Comparison of ENCODE assay signal across 1 cellular context in the genomic region with DNA sequence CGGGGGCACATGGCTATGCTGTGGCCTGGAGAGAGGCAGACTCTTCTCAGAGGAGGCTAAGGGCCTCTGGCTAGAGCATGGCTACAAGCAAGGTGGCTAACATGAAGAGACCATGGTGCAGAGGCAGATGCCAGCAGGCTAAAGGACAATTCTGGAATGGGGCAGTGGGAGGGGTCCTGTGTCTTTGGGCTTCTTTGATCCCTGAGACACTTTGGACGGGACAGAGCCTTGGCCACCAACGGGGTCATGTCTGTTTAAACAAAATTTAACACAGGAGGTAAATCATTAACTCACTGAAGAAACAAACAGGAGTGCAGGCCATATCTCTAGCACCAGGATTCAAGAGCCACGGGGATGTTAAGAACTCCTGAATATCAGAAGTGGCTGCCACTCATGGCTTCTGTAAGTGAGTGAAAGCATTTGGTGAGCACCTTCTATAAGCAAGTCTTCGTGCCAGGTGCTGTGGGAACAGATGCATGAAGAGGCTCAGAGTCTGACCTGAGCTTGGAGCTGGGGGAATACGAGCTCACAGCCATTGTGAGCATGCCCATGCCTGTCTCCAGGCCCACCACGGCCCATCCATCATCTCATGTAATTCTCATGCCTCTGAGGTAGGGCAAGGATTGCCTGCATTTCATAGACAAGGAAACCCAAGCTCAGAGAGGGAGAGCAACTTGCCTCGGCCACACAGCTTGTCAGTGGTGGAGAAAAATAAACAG.
A peak's percentile ranks its signal among the peaks of the same experiment; 100 is the strongest.
TF ChIP-seq lines count a peak whose summit lies in the region.

No MANE protein-coding gene starts in this region.

TF ChIP-seq in HepG2, 621 proteins besides CTCF, POLR2A, EP300 and RAD21 (continued from another document and continues in another):
- peak; percentile 93 for TF ChIP-seq HNF4A (CRISPR knock-in tag; IDR thresholded peaks at IDR 0.05)
- no peak for TF ChIP-seq MAFF (IDR thresholded peaks at IDR 0.05; ENCODE audit: low read depth, low read length)
- TF ChIP-seq ZNF431 (CRISPR knock-in tag; IDR thresholded peaks at IDR 0.05; ENCODE audit: borderline replicate concordance, low read depth): no peak; the same call in 1 of the 2 replicates
- TF ChIP-seq, protein P1, sequence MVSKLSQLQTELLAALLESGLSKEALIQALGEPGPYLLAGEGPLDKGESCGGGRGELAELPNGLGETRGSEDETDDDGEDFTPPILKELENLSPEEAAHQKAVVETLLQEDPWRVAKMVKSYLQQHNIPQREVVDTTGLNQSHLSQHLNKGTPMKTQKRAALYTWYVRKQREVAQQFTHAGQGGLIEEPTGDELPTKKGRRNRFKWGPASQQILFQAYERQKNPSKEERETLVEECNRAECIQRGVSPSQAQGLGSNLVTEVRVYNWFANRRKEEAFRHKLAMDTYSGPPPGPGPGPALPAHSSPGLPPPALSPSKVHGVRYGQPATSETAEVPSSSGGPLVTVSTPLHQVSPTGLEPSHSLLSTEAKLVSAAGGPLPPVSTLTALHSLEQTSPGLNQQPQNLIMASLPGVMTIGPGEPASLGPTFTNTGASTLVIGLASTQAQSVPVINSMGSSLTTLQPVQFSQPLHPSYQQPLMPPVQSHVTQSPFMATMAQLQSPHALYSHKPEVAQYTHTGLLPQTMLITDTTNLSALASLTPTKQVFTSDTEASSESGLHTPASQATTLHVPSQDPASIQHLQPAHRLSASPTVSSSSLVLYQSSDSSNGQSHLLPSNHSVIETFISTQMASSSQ (IDR thresholded peaks at IDR 0.05; ENCODE audit: low read depth): peak; percentile 99
- TF ChIP-seq, protein P1 (CRISPR knock-in tag; IDR thresholded peaks at IDR 0.05; ENCODE audit: borderline replicate concordance): peak; percentile 100
- TF ChIP-seq ZNF12 (CRISPR knock-in tag; IDR thresholded peaks at IDR 0.05): no peak
- no peak for TF ChIP-seq PLRG1 (conservative IDR thresholded peaks at IDR 0.05)
- no peak for TF ChIP-seq CBFB (CRISPR knock-in tag; IDR thresholded peaks at IDR 0.05)
- TF ChIP-seq, protein P2, sequence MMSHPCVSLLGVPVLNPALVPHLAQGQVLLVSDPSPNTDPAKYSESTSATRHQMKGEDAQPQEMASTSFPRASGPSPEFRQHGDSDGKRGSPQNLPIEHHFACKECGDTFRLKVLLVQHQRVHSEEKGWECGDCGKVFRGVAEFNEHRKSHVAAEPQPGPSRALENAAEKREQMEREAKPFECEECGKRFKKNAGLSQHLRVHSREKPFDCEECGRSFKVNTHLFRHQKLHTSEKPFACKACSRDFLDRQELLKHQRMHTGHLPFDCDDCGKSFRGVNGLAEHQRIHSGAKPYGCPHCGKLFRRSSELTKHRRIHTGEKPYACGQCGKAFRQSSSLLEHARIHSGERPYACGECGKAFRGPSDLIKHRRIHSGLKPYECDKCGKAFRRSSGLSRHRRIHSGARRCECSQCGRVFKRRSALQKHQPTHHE (CRISPR knock-in tag; IDR thresholded peaks at IDR 0.05; ENCODE audit: borderline replicate concordance): no peak
- no peak for TF ChIP-seq RORA (CRISPR knock-in tag; IDR thresholded peaks at IDR 0.05)
- TF ChIP-seq, protein P3, sequence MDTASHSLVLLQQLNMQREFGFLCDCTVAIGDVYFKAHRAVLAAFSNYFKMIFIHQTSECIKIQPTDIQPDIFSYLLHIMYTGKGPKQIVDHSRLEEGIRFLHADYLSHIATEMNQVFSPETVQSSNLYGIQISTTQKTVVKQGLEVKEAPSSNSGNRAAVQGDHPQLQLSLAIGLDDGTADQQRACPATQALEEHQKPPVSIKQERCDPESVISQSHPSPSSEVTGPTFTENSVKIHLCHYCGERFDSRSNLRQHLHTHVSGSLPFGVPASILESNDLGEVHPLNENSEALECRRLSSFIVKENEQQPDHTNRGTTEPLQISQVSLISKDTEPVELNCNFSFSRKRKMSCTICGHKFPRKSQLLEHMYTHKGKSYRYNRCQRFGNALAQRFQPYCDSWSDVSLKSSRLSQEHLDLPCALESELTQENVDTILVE (CRISPR knock-in tag; IDR thresholded peaks at IDR 0.05): peak; percentile 81; the same call in 1 of the 2 replicates
- no peak for TF ChIP-seq TCF12 (IDR thresholded peaks at IDR 0.05)
- no peak for TF ChIP-seq TCF12 (CRISPR knock-in tag; IDR thresholded peaks at IDR 0.05)
- TF ChIP-seq PRMT3 (CRISPR knock-in tag; IDR thresholded peaks at IDR 0.05; ENCODE audit: borderline replicate concordance, low read depth): no peak
- TF ChIP-seq HHEX (CRISPR knock-in tag; IDR thresholded peaks at IDR 0.05): 0 out of 2 replicates have a peak, but pooled peaks have one; percentile 41
- TF ChIP-seq REXO4 (CRISPR knock-in tag; IDR thresholded peaks at IDR 0.05; ENCODE audit: borderline replicate concordance): no peak
- TF ChIP-seq SMARCC2 (IDR thresholded peaks at IDR 0.05): no peak
- no peak for TF ChIP-seq ZSCAN20 (CRISPR knock-in tag; IDR thresholded peaks at IDR 0.05; ENCODE audit: borderline replicate concordance)
- TF ChIP-seq HOXD1 (CRISPR knock-in tag; IDR thresholded peaks at IDR 0.05): peak; percentile 60; the same call in 1 of the 2 replicates
- TF ChIP-seq, protein P4, sequence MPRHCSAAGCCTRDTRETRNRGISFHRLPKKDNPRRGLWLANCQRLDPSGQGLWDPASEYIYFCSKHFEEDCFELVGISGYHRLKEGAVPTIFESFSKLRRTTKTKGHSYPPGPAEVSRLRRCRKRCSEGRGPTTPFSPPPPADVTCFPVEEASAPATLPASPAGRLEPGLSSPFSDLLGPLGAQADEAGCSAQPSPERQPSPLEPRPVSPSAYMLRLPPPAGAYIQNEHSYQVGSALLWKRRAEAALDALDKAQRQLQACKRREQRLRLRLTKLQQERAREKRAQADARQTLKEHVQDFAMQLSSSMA (CRISPR knock-in tag; IDR thresholded peaks at IDR 0.05): no peak
- no peak for TF ChIP-seq FIP1L1 (IDR thresholded peaks at IDR 0.05; ENCODE audit: borderline replicate concordance, insufficient read depth, low read depth, low read length)
- TF ChIP-seq NAIF1 (CRISPR knock-in tag; IDR thresholded peaks at IDR 0.05; ENCODE audit: borderline replicate concordance): no peak
- TF ChIP-seq, protein P5, sequence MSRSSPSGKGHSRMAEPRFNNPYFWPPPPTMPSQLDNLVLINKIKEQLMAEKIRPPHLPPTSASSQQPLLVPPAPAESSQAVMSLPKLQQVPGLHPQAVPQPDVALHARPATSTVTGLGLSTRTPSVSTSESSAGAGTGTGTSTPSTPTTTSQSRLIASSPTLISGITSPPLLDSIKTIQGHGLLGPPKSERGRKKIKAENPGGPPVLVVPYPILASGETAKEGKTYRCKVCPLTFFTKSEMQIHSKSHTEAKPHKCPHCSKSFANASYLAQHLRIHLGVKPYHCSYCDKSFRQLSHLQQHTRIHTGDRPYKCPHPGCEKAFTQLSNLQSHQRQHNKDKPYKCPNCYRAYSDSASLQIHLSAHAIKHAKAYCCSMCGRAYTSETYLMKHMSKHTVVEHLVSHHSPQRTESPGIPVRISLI (CRISPR knock-in tag; IDR thresholded peaks at IDR 0.05; ENCODE audit: borderline replicate concordance): peak; percentile 66; the same call in 1 of the 2 replicates
- TF ChIP-seq, protein P6, sequence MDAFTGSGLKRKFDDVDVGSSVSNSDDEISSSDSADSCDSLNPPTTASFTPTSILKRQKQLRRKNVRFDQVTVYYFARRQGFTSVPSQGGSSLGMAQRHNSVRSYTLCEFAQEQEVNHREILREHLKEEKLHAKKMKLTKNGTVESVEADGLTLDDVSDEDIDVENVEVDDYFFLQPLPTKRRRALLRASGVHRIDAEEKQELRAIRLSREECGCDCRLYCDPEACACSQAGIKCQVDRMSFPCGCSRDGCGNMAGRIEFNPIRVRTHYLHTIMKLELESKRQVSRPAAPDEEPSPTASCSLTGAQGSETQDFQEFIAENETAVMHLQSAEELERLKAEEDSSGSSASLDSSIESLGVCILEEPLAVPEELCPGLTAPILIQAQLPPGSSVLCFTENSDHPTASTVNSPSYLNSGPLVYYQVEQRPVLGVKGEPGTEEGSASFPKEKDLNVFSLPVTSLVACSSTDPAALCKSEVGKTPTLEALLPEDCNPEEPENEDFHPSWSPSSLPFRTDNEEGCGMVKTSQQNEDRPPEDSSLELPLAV (CRISPR knock-in tag; conservative IDR thresholded peaks at IDR 0.05; ENCODE audit: low read depth): no peak
- TF ChIP-seq NONO (IDR thresholded peaks at IDR 0.05): no peak
- no peak; the same call in 1 of the 2 replicates for TF ChIP-seq NONO (CRISPR knock-in tag; conservative IDR thresholded peaks at IDR 0.05)
- TF ChIP-seq FOXO1 (CRISPR knock-in tag; IDR thresholded peaks at IDR 0.05): peak; percentile 79
- TF ChIP-seq, protein P7, sequence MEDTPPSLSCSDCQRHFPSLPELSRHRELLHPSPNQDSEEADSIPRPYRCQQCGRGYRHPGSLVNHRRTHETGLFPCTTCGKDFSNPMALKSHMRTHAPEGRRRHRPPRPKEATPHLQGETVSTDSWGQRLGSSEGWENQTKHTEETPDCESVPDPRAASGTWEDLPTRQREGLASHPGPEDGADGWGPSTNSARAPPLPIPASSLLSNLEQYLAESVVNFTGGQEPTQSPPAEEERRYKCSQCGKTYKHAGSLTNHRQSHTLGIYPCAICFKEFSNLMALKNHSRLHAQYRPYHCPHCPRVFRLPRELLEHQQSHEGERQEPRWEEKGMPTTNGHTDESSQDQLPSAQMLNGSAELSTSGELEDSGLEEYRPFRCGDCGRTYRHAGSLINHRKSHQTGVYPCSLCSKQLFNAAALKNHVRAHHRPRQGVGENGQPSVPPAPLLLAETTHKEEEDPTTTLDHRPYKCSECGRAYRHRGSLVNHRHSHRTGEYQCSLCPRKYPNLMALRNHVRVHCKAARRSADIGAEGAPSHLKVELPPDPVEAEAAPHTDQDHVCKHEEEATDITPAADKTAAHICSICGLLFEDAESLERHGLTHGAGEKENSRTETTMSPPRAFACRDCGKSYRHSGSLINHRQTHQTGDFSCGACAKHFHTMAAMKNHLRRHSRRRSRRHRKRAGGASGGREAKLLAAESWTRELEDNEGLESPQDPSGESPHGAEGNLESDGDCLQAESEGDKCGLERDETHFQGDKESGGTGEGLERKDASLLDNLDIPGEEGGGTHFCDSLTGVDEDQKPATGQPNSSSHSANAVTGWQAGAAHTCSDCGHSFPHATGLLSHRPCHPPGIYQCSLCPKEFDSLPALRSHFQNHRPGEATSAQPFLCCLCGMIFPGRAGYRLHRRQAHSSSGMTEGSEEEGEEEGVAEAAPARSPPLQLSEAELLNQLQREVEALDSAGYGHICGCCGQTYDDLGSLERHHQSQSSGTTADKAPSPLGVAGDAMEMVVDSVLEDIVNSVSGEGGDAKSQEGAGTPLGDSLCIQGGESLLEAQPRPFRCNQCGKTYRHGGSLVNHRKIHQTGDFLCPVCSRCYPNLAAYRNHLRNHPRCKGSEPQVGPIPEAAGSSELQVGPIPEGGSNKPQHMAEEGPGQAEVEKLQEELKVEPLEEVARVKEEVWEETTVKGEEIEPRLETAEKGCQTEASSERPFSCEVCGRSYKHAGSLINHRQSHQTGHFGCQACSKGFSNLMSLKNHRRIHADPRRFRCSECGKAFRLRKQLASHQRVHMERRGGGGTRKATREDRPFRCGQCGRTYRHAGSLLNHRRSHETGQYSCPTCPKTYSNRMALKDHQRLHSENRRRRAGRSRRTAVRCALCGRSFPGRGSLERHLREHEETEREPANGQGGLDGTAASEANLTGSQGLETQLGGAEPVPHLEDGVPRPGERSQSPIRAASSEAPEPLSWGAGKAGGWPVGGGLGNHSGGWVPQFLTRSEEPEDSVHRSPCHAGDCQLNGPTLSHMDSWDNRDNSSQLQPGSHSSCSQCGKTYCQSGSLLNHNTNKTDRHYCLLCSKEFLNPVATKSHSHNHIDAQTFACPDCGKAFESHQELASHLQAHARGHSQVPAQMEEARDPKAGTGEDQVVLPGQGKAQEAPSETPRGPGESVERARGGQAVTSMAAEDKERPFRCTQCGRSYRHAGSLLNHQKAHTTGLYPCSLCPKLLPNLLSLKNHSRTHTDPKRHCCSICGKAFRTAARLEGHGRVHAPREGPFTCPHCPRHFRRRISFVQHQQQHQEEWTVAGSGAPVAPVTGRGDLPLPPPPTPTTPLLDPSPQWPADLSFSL (CRISPR knock-in tag; IDR thresholded peaks at IDR 0.05): no peak
- TF ChIP-seq, protein P8, sequence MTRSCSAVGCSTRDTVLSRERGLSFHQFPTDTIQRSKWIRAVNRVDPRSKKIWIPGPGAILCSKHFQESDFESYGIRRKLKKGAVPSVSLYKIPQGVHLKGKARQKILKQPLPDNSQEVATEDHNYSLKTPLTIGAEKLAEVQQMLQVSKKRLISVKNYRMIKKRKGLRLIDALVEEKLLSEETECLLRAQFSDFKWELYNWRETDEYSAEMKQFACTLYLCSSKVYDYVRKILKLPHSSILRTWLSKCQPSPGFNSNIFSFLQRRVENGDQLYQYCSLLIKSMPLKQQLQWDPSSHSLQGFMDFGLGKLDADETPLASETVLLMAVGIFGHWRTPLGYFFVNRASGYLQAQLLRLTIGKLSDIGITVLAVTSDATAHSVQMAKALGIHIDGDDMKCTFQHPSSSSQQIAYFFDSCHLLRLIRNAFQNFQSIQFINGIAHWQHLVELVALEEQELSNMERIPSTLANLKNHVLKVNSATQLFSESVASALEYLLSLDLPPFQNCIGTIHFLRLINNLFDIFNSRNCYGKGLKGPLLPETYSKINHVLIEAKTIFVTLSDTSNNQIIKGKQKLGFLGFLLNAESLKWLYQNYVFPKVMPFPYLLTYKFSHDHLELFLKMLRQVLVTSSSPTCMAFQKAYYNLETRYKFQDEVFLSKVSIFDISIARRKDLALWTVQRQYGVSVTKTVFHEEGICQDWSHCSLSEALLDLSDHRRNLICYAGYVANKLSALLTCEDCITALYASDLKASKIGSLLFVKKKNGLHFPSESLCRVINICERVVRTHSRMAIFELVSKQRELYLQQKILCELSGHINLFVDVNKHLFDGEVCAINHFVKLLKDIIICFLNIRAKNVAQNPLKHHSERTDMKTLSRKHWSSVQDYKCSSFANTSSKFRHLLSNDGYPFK (CRISPR knock-in tag; IDR thresholded peaks at IDR 0.05; ENCODE audit: borderline replicate concordance): peak; percentile 57; the same call in 1 of the 2 replicates
- no peak for TF ChIP-seq ZFP62 (CRISPR knock-in tag; IDR thresholded peaks at IDR 0.05)
